In the genomic region with DNA sequence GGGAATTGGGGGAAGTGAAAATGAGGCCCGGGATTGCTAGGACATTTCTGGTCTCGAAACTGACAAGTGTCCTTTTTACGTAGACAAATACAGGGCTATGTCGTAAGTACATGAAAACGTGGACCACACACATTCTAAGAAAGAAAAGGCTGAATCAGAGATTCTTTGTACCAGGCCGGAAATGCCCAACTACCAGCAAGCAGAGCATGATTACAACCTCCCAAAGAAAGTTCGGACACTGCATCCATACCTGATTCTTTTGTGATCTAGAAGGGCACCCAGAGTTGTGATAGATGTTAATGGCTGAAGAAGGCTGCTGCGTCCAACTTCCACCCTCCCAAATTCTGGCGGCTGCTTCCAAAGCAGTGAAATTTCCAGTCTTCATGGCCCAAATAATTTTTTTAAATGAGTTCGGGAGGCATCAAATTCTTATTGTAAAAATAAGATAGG, we compare ENCODE assay signal across 8 cellular contexts. TPM values are rescaled to one million over a fixed set of nuclear protein-coding genes. Genes with fewer than 3 reads are reported as not detected.
DNase-seq lines count a peak whose midpoint lies in the region; ATAC-seq and TF ChIP-seq lines count a peak whose summit lies in the region.

No MANE protein-coding gene starts in this region.

- H3K9me3 Mint-ChIP-seq in Caco-2 (ENCODE audit: unreplicated experiment), result no peaks in the 10 kb centered on the region
- no peaks in the 10 kb centered on the region for H3K9me3 Mint-ChIP-seq in naive thymus-derived CD8-positive, alpha-beta T cell

- ATAC-seq in naive thymus-derived CD8-positive, alpha-beta T cell, result no peak
- no peak for ATAC-seq in GM21526 (IDR thresholded peaks at IDR 0.05; ENCODE audit: low FRiP score, unreplicated experiment)

- peaks cover 59% of the 10 kb centered on the region for H3K79me2 ChIP-seq in PC-9 (ENCODE audit: low read depth)

- CTCF ChIA-PET in Caco-2 (lab: Charles Lee), result no interaction called here
- CTCF ChIA-PET in PC-9 (lab: Charles Lee), result no interaction called here

- peak overlapping the region; percentile 77 for H2AFZ ChIP-seq in PC-9

- H3K27me3 Mint-ChIP-seq in Caco-2 (ENCODE audit: insufficient read depth, unreplicated experiment), result peaks cover 1% of the 10 kb centered on the region
- H3K27me3 Mint-ChIP-seq in naive thymus-derived CD8-positive, alpha-beta T cell, result peaks cover 0 to 8% (median 0%) of the 10 kb centered on the region in 5 donors

- POLR2A ChIA-PET in Caco-2 (lab: Charles Lee) (no interaction called here), PC-9 (lab: Charles Lee; ENCODE audit: unreplicated experiment) (interaction anchor here (0.6 to 0.7 kb wide), 2 partner anchors 129 to 380 kb away, joined by 6 to 8 read pairs; no protein-coding TSS in a partner anchor)
- POLR2A ChIA-PET in naive thymus-derived CD8-positive, alpha-beta T cell (lab: Charles Lee), result interaction anchor here (1.0 to 2.5 kb wide), 6 partner anchors 8 to 160 kb away, joined by 3 to 13 read pairs (median 8); no protein-coding TSS in a partner anchor

- H3K36me3 ChIP-seq in Caco-2 (ENCODE audit: control insufficient read depth, insufficient read depth, low read length), result no peaks in the 10 kb centered on the region
- no peaks in the 10 kb centered on the region for H3K36me3 ChIP-seq in PC-9 (ENCODE audit: low read depth)
- H3K36me3 ChIP-seq in endocrine pancreas (ENCODE audit: control insufficient read depth, insufficient read depth, low read length), result no peaks in the 10 kb centered on the region

- DNase-seq in Caco-2 (no peak), PC-9 (peak in 1 of 2 experiments; percentile 10), DMS153 (lab: John Stamatoyannopoulos, UW) (no peak), GM20000 (ENCODE audit: low spot score) (no peak), NCI-H69 (lab: John Stamatoyannopoulos, UW) (no peak)
- DNase-seq in naive thymus-derived CD8-positive, alpha-beta T cell, result no peak

- H3K4me3 Mint-ChIP-seq in Caco-2 (ENCODE audit: unreplicated experiment), result peak overlapping the region; percentile 91
- H3K4me3 Mint-ChIP-seq in naive thymus-derived CD8-positive, alpha-beta T cell, result peak overlapping the region; percentile 87 to 98 (median 95)

- H3K27ac Mint-ChIP-seq in Caco-2 (ENCODE audit: unreplicated experiment), result peak overlapping the region; percentile 64
- peak overlapping the region; percentile 86 to 99 (median 95) for H3K27ac Mint-ChIP-seq in naive thymus-derived CD8-positive, alpha-beta T cell

- H3K4me1 Mint-ChIP-seq in Caco-2 (ENCODE audit: low read depth, unreplicated experiment), result peaks cover 10% of the 10 kb centered on the region
- H3K4me1 Mint-ChIP-seq in naive thymus-derived CD8-positive, alpha-beta T cell, result peaks cover 26 to 50% (median 49%) of the 10 kb centered on the region in 4 donors

- peaks cover 6% of the 10 kb centered on the region; the same call in 1 of the 2 replicates for H3F3A ChIP-seq in PC-9 (ENCODE audit: insufficient read depth, low read depth)

- no peaks in the 10 kb centered on the region for H3K9me2 ChIP-seq in PC-9 (ENCODE audit: insufficient read depth)

- no peaks in the 10 kb centered on the region for H3K9me3 ChIP-seq in Caco-2
- H3K9me3 ChIP-seq in PC-9 (ENCODE audit: insufficient read depth, low read depth), result no peaks in the 10 kb centered on the region
- H3K9me3 ChIP-seq in endocrine pancreas (ENCODE audit: control insufficient read depth, low read length), result no peaks in the 10 kb centered on the region

- peaks cover 6% of the 10 kb centered on the region for H3K36me3 Mint-ChIP-seq in Caco-2 (ENCODE audit: insufficient read depth, unreplicated experiment)
- no peaks in the 10 kb centered on the region for H3K36me3 Mint-ChIP-seq in naive thymus-derived CD8-positive, alpha-beta T cell

- no peak overlapping the region for H3K9ac ChIP-seq in endocrine pancreas (ENCODE audit: control insufficient read depth, insufficient read depth, low read length)

- TF ChIP-seq CTCF in Caco-2 (IDR thresholded peaks at IDR 0.05; ENCODE audit: insufficient read depth in 1 of 2, low read depth in 1 of 2, low read length in 1 of 2, severe bottlenecking in 1 of 2, unreplicated experiment in 1 of 2) (no peak), PC-9 (conservative IDR thresholded peaks at IDR 0.05) (no peak), GM20000 (IDR thresholded peaks at IDR 0.05; ENCODE audit: extremely low read depth, missing control alignments) (no peak)

- peak overlapping the region; percentile 73 for H3K27ac ChIP-seq in PC-9

- H3K4me3 ChIP-seq in Caco-2 (ENCODE audit: low read depth, low read length) (peak overlapping the region; percentile 94), PC-9 (peak overlapping the region; percentile 85), endocrine pancreas (ENCODE audit: control insufficient read depth, insufficient read depth, low read length) (peak overlapping the region; percentile 85)

- H3K4me1 ChIP-seq in Caco-2 (peaks cover 12% of the 10 kb centered on the region), PC-9 (replicated peaks; ENCODE audit: insufficient read depth) (peaks cover 38% of the 10 kb centered on the region), endocrine pancreas (ENCODE audit: control insufficient read depth, insufficient read depth, low read length) (no peaks in the 10 kb centered on the region)

- no peaks in the 10 kb centered on the region for H3K27me3 ChIP-seq in Caco-2 (replicated peaks; ENCODE audit: control insufficient read depth, insufficient read depth, low read length)
- no peaks in the 10 kb centered on the region for H3K27me3 ChIP-seq in PC-9 (ENCODE audit: insufficient read depth, low read depth)
- H3K27me3 ChIP-seq in endocrine pancreas (ENCODE audit: control insufficient read depth, insufficient read depth, low read length), result no peaks in the 10 kb centered on the region

- intact Hi-C loops in Caco-2 (cut with micrococcal nuclease; ENCODE audit: unreplicated experiment) (loop anchor here (1.0 to 2.0 kb wide), 6 partner anchors 63 to 478 kb away; no protein-coding TSS in a partner anchor), PC-9 (cut with micrococcal nuclease; ENCODE audit: unreplicated experiment) (loop anchor here (5.0 to 10.0 kb wide), 3 partner anchors 160 to 377 kb away; no protein-coding TSS in a partner anchor)

- H3K4me2 ChIP-seq in PC-9, result peak overlapping the region; percentile 92

- BruUV-seq in Caco-2 (replicated peaks; lab: Mats Ljungman, UMichigan), result TSS peak; percentile 22
- BruUV-seq in PC-9 (replicated peaks; lab: Mats Ljungman, UMichigan), result TSS peak; percentile 48

- no peaks in the 10 kb centered on the region for H4K20me1 ChIP-seq in PC-9 (ENCODE audit: insufficient read depth)

RNA-seq across cellular contexts. Expression of a gene that starts 1.7 kb away (rescaled TPM):
- total RNA-seq in Caco-2 (2022), result 91.9 and 92.2 TPM in 2 replicates
- total RNA-seq in PC-9 (2021), result 50.7 and 65.1 TPM in 2 replicates
- 100 to 1,000 TPM; 106 TPM for total RNA-seq in naive thymus-derived CD8-positive, alpha-beta T cell
- polyA plus RNA-seq in naive thymus-derived CD8-positive, alpha-beta T cell, result 100 to 1,000 TPM in 2 of 3 donors, 10 to 100 TPM in 1; 80.0 to 125 (median 110) TPM
